Comparison of ENCODE assay signal across 15 cellular contexts in genomic region chr3:187919990-187920389, GRCh38.
DNase-seq lines count a peak whose midpoint lies in the region; ATAC-seq and TF ChIP-seq lines count a peak whose summit lies in the region.
"Had no signal": no experiment of that assay in that cellular context is flagged by ENCODE, and none has a peak within 500 bp of the region (broad histone marks: within the 10 kb centered on the region; RNA-seq: fewer than 3 reads in every experiment).

No MANE protein-coding gene starts in this region.

- H4K20me1 ChIP-seq in SU-DHL-6 (ENCODE audit: low read depth, low read length) (no peaks in the 10 kb centered on the region), fibroblast of lung (ENCODE audit: control insufficient read depth, extremely low read depth, insufficient read depth, low read length) (no peaks in the 10 kb centered on the region)

- H3K4me1 ChIP-seq in fibroblast of lung (ENCODE audit: control insufficient read depth, extremely low read depth, insufficient read depth, low read length): peaks cover 6% of the 10 kb centered on the region
- H3K4me1 ChIP-seq: colonic mucosa had no signal

- H3F3A ChIP-seq in SU-DHL-6 (ENCODE audit: insufficient read depth): peaks cover 74% of the 10 kb centered on the region

- H3K9me3 ChIP-seq in SU-DHL-6 (ENCODE audit: insufficient read depth, low read length) (peaks cover 8% of the 10 kb centered on the region; the same call in 1 of the 2 replicates), fibroblast of lung (ENCODE audit: control insufficient read depth, insufficient read depth, low read depth, low read length) (no peaks in the 10 kb centered on the region)
- H3K9me3 ChIP-seq: colonic mucosa had no signal

- H3K27me3 Mint-ChIP-seq in stimulated activated naive CD8-positive, alpha-beta T cell treated with anti-CD3 and anti-CD28 coated beads, Interleukin-15, Interleukin-2, amounts not matched to agents 100 ng/mL and 50 ng/mL, for 24 hours: no peaks in the 10 kb centered on the region

- TF ChIP-seq CTCF in SU-DHL-6 (IDR thresholded peaks at IDR 0.05; ENCODE audit: insufficient read depth, low read length, poor library complexity, severe bottlenecking) (no peak), fibroblast of lung (conservative IDR thresholded peaks at IDR 0.05 in 1 of 2, IDR thresholded peaks at IDR 0.05 in 1 of 2; ENCODE audit: low read depth in 1 of 2, low read length in 2 of 2) (no peak), coronary artery (IDR thresholded peaks at IDR 0.05) (no peak)

- no peaks in the 10 kb centered on the region for H3K9me2 ChIP-seq in SU-DHL-6 (replicated peaks; ENCODE audit: insufficient read depth, low read length)

- H3K36me3 Mint-ChIP-seq in stimulated activated naive CD8-positive, alpha-beta T cell treated with anti-CD3 and anti-CD28 coated beads, Interleukin-15, Interleukin-2, amounts not matched to agents 100 ng/mL and 50 ng/mL, for 24 hours (ENCODE audit: low read depth): peaks cover 11% of the 10 kb centered on the region

- no peaks in the 10 kb centered on the region for H3K79me2 ChIP-seq in SU-DHL-6 (ENCODE audit: insufficient read depth, low read length)
- no peaks in the 10 kb centered on the region for H3K79me2 ChIP-seq in fibroblast of lung (ENCODE audit: control insufficient read depth, insufficient read depth, low read length)

- H3K4me2 ChIP-seq in SU-DHL-6 (ENCODE audit: low read depth, low read length, poor library complexity, severe bottlenecking) (peak overlapping the region; percentile 62), fibroblast of lung (ENCODE audit: extremely low read depth, insufficient read depth, low read length) (no peak overlapping the region)

- H3K36me3 ChIP-seq in SU-DHL-6 (ENCODE audit: low read length) (peaks cover 9% of the 10 kb centered on the region), fibroblast of lung (ENCODE audit: control insufficient read depth, insufficient read depth, low read length) (no peaks in the 10 kb centered on the region)
- H3K36me3 ChIP-seq: colonic mucosa, SJSA1 had no signal

- H3K9me3 Mint-ChIP-seq in stimulated activated naive CD8-positive, alpha-beta T cell treated with anti-CD3 and anti-CD28 coated beads, Interleukin-15, Interleukin-2, amounts not matched to agents 100 ng/mL and 50 ng/mL, for 24 hours: peaks cover 12% of the 10 kb centered on the region

- H3K4me3 ChIP-seq in SU-DHL-6 (ENCODE audit: insufficient read depth, low read length, poor library complexity, severe bottlenecking) (no peak overlapping the region), fibroblast of lung (replicated peaks in 1 of 4; ENCODE audit: control extremely low read depth in 1 of 4, insufficient read depth in 1 of 4, low read depth in 3 of 4, low read length in 4 of 4) (no peak overlapping the region), coronary artery (no peak overlapping the region)
- H3K4me3 ChIP-seq: colonic mucosa, SJSA1 had no signal

- H3K27me3 ChIP-seq in SU-DHL-6 (ENCODE audit: low read length) (no peaks in the 10 kb centered on the region), fibroblast of lung (ENCODE audit: control insufficient read depth, insufficient read depth, low read length) (no peaks in the 10 kb centered on the region)
- H3K27me3 ChIP-seq: colonic mucosa, SJSA1 had no signal

- peak overlapping the region; percentile 99 for H3K27ac Mint-ChIP-seq in stimulated activated naive CD8-positive, alpha-beta T cell treated with anti-CD3 and anti-CD28 coated beads, Interleukin-15, Interleukin-2, amounts not matched to agents 100 ng/mL and 50 ng/mL, for 24 hours
- H3K27ac Mint-ChIP-seq: progenitor cell of endocrine pancreas had no signal

- H2AFZ ChIP-seq in SU-DHL-6 (ENCODE audit: low read depth, low read length, severe bottlenecking): no peak overlapping the region
- no peak overlapping the region for H2AFZ ChIP-seq in fibroblast of lung (ENCODE audit: low read length)

- DNase-seq in stimulated activated naive CD8-positive, alpha-beta T cell treated with anti-CD3 and anti-CD28 coated beads, Interleukin-15, Interleukin-2, amounts not matched to agents 100 U/mL and 50 U/mL, for 24 hours: no peak
- DNase-seq in fibroblast of lung (ENCODE audit: low read depth in 2 of 2): peak; percentile 29 to 84
- no peak for DNase-seq in NCI-H526 (lab: John Stamatoyannopoulos, UW)
- no peak for DNase-seq in coronary artery (ENCODE audit: low spot score)
- DNase-seq in GM03348 (ENCODE audit: low spot score): no peak
- DNase-seq: AML-193, colonic mucosa, foreskin melanocyte, GDM1, NCI-H1694 had no signal

- H3K4me1 Mint-ChIP-seq in stimulated activated naive CD8-positive, alpha-beta T cell treated with anti-CD3 and anti-CD28 coated beads, Interleukin-15, Interleukin-2, amounts not matched to agents 100 ng/mL and 50 ng/mL, for 24 hours (ENCODE audit: low read depth): peaks cover 94% of the 10 kb centered on the region

- peak overlapping the region; percentile 79 for H3K4me3 Mint-ChIP-seq in stimulated activated naive CD8-positive, alpha-beta T cell treated with anti-CD3 and anti-CD28 coated beads, Interleukin-15, Interleukin-2, amounts not matched to agents 100 ng/mL and 50 ng/mL, for 24 hours

- H3K9ac ChIP-seq in SU-DHL-6 (ENCODE audit: low read length) (peak overlapping the region; percentile 60), fibroblast of lung (ENCODE audit: insufficient read depth, low read length) (no peak overlapping the region)

- no peak for ATAC-seq in stimulated activated naive CD8-positive, alpha-beta T cell treated with anti-CD3 and anti-CD28 coated beads, Interleukin-15, Interleukin-2, amounts not matched to agents 100 U/mL and 50 U/mL, for 24 hours
- ATAC-seq in HG02678 (IDR thresholded peaks at IDR 0.05; ENCODE audit: unreplicated experiment): no peak

- H3K27ac ChIP-seq in SU-DHL-6 (ENCODE audit: low read depth, low read length): peak overlapping the region; percentile 93
- no peak overlapping the region for H3K27ac ChIP-seq in fibroblast of lung (ENCODE audit: insufficient read depth, low read length)
- no peak overlapping the region for H3K27ac ChIP-seq in coronary artery
- H3K27ac ChIP-seq: SJSA1 had no signal

Comparison
In these comparisons a context has a peak if more than half of its experiments do, and no peak if none do; other contexts are left out.
1. DNase-seq: peak in fibroblast of lung (2 of 2); none in stimulated activated naive CD8-positive, alpha-beta T cell treated with anti-CD3 and anti-CD28 coated beads, Interleukin-15, Interleukin-2, amounts not matched to agents 100 U/mL and 50 U/mL, for 24 hours (single experiment), NCI-H526 (0 of 2), coronary artery (single experiment) and GM03348 (single experiment).